1 cellular context compared by ENCODE assay signal in genomic region chr1:183032122-183032921, GRCh38.
TF ChIP-seq lines count a peak whose summit lies in the region.

No MANE protein-coding gene starts in this region.

TF ChIP-seq in HCT116, 20 proteins besides CTCF, POLR2A, EP300 and RAD21 (continued from another document):
- TF ChIP-seq, protein P1, sequence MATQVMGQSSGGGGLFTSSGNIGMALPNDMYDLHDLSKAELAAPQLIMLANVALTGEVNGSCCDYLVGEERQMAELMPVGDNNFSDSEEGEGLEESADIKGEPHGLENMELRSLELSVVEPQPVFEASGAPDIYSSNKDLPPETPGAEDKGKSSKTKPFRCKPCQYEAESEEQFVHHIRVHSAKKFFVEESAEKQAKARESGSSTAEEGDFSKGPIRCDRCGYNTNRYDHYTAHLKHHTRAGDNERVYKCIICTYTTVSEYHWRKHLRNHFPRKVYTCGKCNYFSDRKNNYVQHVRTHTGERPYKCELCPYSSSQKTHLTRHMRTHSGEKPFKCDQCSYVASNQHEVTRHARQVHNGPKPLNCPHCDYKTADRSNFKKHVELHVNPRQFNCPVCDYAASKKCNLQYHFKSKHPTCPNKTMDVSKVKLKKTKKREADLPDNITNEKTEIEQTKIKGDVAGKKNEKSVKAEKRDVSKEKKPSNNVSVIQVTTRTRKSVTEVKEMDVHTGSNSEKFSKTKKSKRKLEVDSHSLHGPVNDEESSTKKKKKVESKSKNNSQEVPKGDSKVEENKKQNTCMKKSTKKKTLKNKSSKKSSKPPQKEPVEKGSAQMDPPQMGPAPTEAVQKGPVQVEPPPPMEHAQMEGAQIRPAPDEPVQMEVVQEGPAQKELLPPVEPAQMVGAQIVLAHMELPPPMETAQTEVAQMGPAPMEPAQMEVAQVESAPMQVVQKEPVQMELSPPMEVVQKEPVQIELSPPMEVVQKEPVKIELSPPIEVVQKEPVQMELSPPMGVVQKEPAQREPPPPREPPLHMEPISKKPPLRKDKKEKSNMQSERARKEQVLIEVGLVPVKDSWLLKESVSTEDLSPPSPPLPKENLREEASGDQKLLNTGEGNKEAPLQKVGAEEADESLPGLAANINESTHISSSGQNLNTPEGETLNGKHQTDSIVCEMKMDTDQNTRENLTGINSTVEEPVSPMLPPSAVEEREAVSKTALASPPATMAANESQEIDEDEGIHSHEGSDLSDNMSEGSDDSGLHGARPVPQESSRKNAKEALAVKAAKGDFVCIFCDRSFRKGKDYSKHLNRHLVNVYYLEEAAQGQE (IDR thresholded peaks at IDR 0.05; ENCODE audit: low read depth) = no peak
- no peak for TF ChIP-seq ELF1 (IDR thresholded peaks at IDR 0.05; ENCODE audit: borderline replicate concordance, low read depth)
- TF ChIP-seq EZH2 (IDR thresholded peaks at IDR 0.05) = no peak
- no peak for TF ChIP-seq TCF7L2 (IDR thresholded peaks at IDR 0.05; ENCODE audit: borderline replicate concordance, extremely low read depth, insufficient read depth, insufficient read length)
- no peak for TF ChIP-seq YY1 (IDR thresholded peaks at IDR 0.05; ENCODE audit: extremely low read depth, insufficient replicate concordance, low read depth, low read length)
- TF ChIP-seq ZFX (IDR thresholded peaks at IDR 0.05) = no peak
- peak; percentile 57 for TF ChIP-seq SRF (IDR thresholded peaks at IDR 0.05; ENCODE audit: low read depth)
- TF ChIP-seq SP1 (IDR thresholded peaks at IDR 0.05; ENCODE audit: low read depth) = no peak
- TF ChIP-seq SIN3A (IDR thresholded peaks at IDR 0.05; ENCODE audit: low read depth) = no peak
